In genomic region chr7:36951257-36951697, GRCh38 we compare ENCODE assay signal across 1 cellular context.
TF ChIP-seq lines count a peak whose summit lies in the region.

No MANE protein-coding gene starts in this region.

TF ChIP-seq in GM12878, 131 proteins besides CTCF, POLR2A, EP300 and RAD21 (continued from another document):
- TF ChIP-seq REST (IDR thresholded peaks at IDR 0.05; ENCODE audit: low read depth, low read length), result no peak
- no peak for TF ChIP-seq POLR2AphosphoS5 (IDR thresholded peaks at IDR 0.05; ENCODE audit: low read length)
- TF ChIP-seq SP1 (IDR thresholded peaks at IDR 0.05; ENCODE audit: low read depth, low read length), result peak; percentile 79
- TF ChIP-seq SPI1 (IDR thresholded peaks at IDR 0.05; ENCODE audit: borderline replicate concordance, insufficient read depth, low read depth, low read length), result peak; percentile 100
- peak; percentile 57 for TF ChIP-seq CREB1 (IDR thresholded peaks at IDR 0.05; ENCODE audit: low read depth)
- peak; percentile 83; the same call in 1 of the 2 replicates for TF ChIP-seq MEF2A (IDR thresholded peaks at IDR 0.05; ENCODE audit: insufficient read depth, low read depth, low read length)
- no peak for TF ChIP-seq ZSCAN29 (IDR thresholded peaks at IDR 0.05)
- no peak for TF ChIP-seq TARDBP (IDR thresholded peaks at IDR 0.05; ENCODE audit: borderline replicate concordance)
- no peak for TF ChIP-seq WRNIP1 (IDR thresholded peaks at IDR 0.05; ENCODE audit: borderline replicate concordance, low read depth, low read length)
- peak; percentile 72 for TF ChIP-seq YY1 (IDR thresholded peaks at IDR 0.05; ENCODE audit: low read depth, low read length)
- TF ChIP-seq RELB (IDR thresholded peaks at IDR 0.05; ENCODE audit: low read depth), result peak; percentile 100
- no peak for TF ChIP-seq BCLAF1 (IDR thresholded peaks at IDR 0.05)
- peak; percentile 67 for TF ChIP-seq ZNF687 (IDR thresholded peaks at IDR 0.05)
- no peak for TF ChIP-seq PAX8 (IDR thresholded peaks at IDR 0.05)
- peak; percentile 98 for TF ChIP-seq IKZF1 (conservative IDR thresholded peaks at IDR 0.05)
- TF ChIP-seq GATAD2B (conservative IDR thresholded peaks at IDR 0.05; ENCODE audit: low read depth), result peak; percentile 89
